Comparison of ENCODE assay signal across 27 cellular contexts in genomic region chr16:56726926-56727325, GRCh38. TPM values are rescaled to one million over a fixed set of nuclear protein-coding genes. Genes with fewer than 3 reads are reported as not detected.
"Had no signal": no experiment of that assay in that cellular context is flagged by ENCODE, and none has a peak within 500 bp of the region (broad histone marks: within the 10 kb centered on the region; RNA-seq: fewer than 3 reads in every experiment).

No MANE protein-coding gene starts in this region.

- DNase-seq: hypothalamus; immature natural killer cell; kidney; left colon; left lung; lower lobe of right lung; mammary epithelial cell; mesenchymal stem cell; naive thymus-derived CD8-positive, alpha-beta T cell; nephron progenitor cell; pancreas; posterior cingulate gyrus; retina; right cardiac atrium; sigmoid colon; small intestine; spleen; stimulated activated CD4-positive, alpha-beta T cell treated with anti-CD3 and anti-CD28 coated beads, Interleukin-4, amount 100 ng/mL, for 4 hours; stimulated activated CD8-positive, alpha-beta memory T cell treated with anti-CD3 and anti-CD28 coated beads, Interleukin-4, amount 100 ng/mL, for 48 hours; stimulated activated naive B cell treated with anti-CD40 and anti-IgM and Interleukin-4, amounts not matched to agents 10 μg/mL and 1 μg/mL and 100 μg/mL, for 72 hours; stimulated activated naive CD8-positive, alpha-beta T cell treated with anti-CD3 and anti-CD28 coated beads, Interleukin-15, Interleukin-2, amounts not matched to agents 100 U/mL and 50 U/mL, for 24 hours; tibial artery; trophoblast cell; upper lobe of right lung had no signal

- H3K27ac ChIP-seq: left lung, lower lobe of right lung, pancreas, prostate gland, sigmoid colon, spleen, suprapubic skin, thoracic aorta, tibial artery, upper lobe of right lung had no signal

- H3K27ac Mint-ChIP-seq: immature natural killer cell; naive thymus-derived CD8-positive, alpha-beta T cell; nephron progenitor cell; stimulated activated naive B cell treated with anti-CD40 and anti-IgM and Interleukin-4, amounts not matched to agents 10 μg/mL and 1 μg/mL and 100 μg/mL, for 72 hours had no signal

- H3K4me3 Mint-ChIP-seq: immature natural killer cell; nephron progenitor cell; stimulated activated naive B cell treated with anti-CD40 and anti-IgM and Interleukin-4, amounts not matched to agents 10 μg/mL and 1 μg/mL and 100 μg/mL, for 72 hours had no signal

- H3K36me3 ChIP-seq: left lung, lower lobe of right lung, pancreas, prostate gland, sigmoid colon, spleen, suprapubic skin, thoracic aorta, tibial artery, upper lobe of right lung had no signal

- H3K36me3 Mint-ChIP-seq: immature natural killer cell; stimulated activated naive B cell treated with anti-CD40 and anti-IgM and Interleukin-4, amounts not matched to agents 10 μg/mL and 1 μg/mL and 100 μg/mL, for 72 hours had no signal

- H3K9me3 ChIP-seq: left lung, lower lobe of right lung, pancreas, prostate gland, sigmoid colon, spleen, suprapubic skin, thoracic aorta, tibial artery, upper lobe of right lung had no signal

- H3K9me3 Mint-ChIP-seq: immature natural killer cell; naive thymus-derived CD8-positive, alpha-beta T cell; stimulated activated naive B cell treated with anti-CD40 and anti-IgM and Interleukin-4, amounts not matched to agents 10 μg/mL and 1 μg/mL and 100 μg/mL, for 72 hours had no signal

- H3K4me1 ChIP-seq: prostate gland had no signal

- ATAC-seq: left colon; left lung; lower lobe of right lung; naive thymus-derived CD8-positive, alpha-beta T cell; pancreas; right cardiac atrium; stimulated activated naive B cell treated with anti-CD40 and anti-IgM and Interleukin-4, amounts not matched to agents 10 μg/mL and 1 μg/mL and 100 μg/mL, for 72 hours; stimulated activated naive CD8-positive, alpha-beta T cell treated with anti-CD3 and anti-CD28 coated beads, Interleukin-15, Interleukin-2, amounts not matched to agents 100 U/mL and 50 U/mL, for 24 hours; upper lobe of right lung had no signal

- H3K27me3 Mint-ChIP-seq: naive thymus-derived CD8-positive, alpha-beta T cell had no signal

- H3K27me3 ChIP-seq: left lung, pancreas, sigmoid colon, spleen, suprapubic skin, tibial artery, upper lobe of right lung had no signal

- H3K4me3 ChIP-seq: left lung, lower lobe of right lung, pancreas, prostate gland, sigmoid colon, spleen, suprapubic skin, thoracic aorta, tibial artery, upper lobe of right lung had no signal

RNA-seq across cellular contexts. Expression of gene MT1H, which starts 57.3 kb away (rescaled TPM):
- total RNA-seq: mammary epithelial cell; naive thymus-derived CD8-positive, alpha-beta T cell; right cardiac atrium; sigmoid colon; spleen; thoracic aorta had no signal

RNA-seq across cellular contexts. Expression of gene MT1G, which starts 59.1 kb away (rescaled TPM):
- total RNA-seq: naive thymus-derived CD8-positive, alpha-beta T cell had no signal
